ENCODE assay signal across 33 cellular contexts in the genomic region with DNA sequence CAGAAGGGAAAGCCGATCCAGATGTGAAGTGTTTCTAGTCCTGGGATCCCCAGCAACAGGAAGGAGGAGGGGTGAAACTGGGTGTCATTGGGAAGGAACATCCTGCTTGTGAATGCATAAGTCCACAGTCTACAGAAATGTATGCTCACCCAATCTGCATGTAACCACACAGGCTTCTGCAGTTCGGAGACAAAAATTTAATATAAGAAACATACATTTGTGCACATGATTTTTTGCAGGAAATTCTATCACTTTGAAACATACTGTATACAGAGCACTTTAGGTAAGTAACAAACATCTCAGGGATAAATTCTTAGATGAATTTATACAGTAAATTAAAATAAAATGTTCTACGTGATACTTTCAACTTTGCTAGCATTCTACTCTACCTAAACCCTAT. TPM values are rescaled to one million over a fixed set of nuclear protein-coding genes. Genes with fewer than 3 reads are reported as not detected.
"Had no signal": no experiment of that assay in that cellular context is flagged by ENCODE, and none has a peak within 500 bp of the region (broad histone marks: within the 10 kb centered on the region; RNA-seq: fewer than 3 reads in every experiment).

A gene (minus strand): TSS at position 101 of the 400 bp plus-strand sequence. CDS start 0 bp downstream, at position 101.

- H3K4me1 Mint-ChIP-seq: stimulated activated effector memory CD8-positive, alpha-beta T cell treated with anti-CD3 and anti-CD28 coated beads, Interleukin-12 subunit alpha, Interleukin-12 subunit beta, amount 100 ng/mL, for 72 hours; stimulated activated memory B cell treated with anti-CD40 and anti-IgM and Interleukin-4, amounts not matched to agents 10 μg/mL and 1 μg/mL and 100 μg/mL, for 72 hours; stimulated activated naive B cell treated with anti-CD40 and anti-IgM and Interleukin-4, amounts not matched to agents 10 μg/mL and 1 μg/mL and 100 μg/mL, for 72 hours; stimulated activated naive CD8-positive, alpha-beta T cell treated with anti-CD3 and anti-CD28 coated beads, Interleukin-15, amount 100 ng/mL, for 72 hours had no signal

- H3K4me3 ChIP-seq: stomach, suprapubic skin, testis, thyroid gland, tibial artery, tibial nerve, transverse colon, upper lobe of left lung, upper lobe of right lung, vagina had no signal

- DNase-seq: stimulated activated CD4-positive, alpha-beta T cell treated with anti-CD3 and anti-CD28 coated beads, Interleukin-2, amount 100 ng/mL, for 24 hours; stimulated activated CD4-positive, alpha-beta T cell treated with anti-CD3 and anti-CD28 coated beads, Interleukin-2, amount 100 ng/mL, for 48 hours; stimulated activated CD4-positive, alpha-beta T cell treated with anti-CD3 and anti-CD28 coated beads, Interleukin-4, amount 100 ng/mL, for 1 hour; stimulated activated CD4-positive, alpha-beta T cell treated with anti-CD3 and anti-CD28 coated beads, Interleukin-4, amount 100 ng/mL, for 24 hours; stimulated activated CD4-positive, alpha-beta T cell treated with anti-CD3 and anti-CD28 coated beads, Interleukin-4, amount 100 ng/mL, for 4 hours; stimulated activated CD8-positive, alpha-beta memory T cell treated with anti-CD3 and anti-CD28 coated beads, Interleukin-4, amount 100 ng/mL, for 48 hours; stimulated activated naive B cell treated with anti-CD40 and anti-IgM and Interleukin-4, amounts not matched to agents 10 μg/mL and 1 μg/mL and 100 μg/mL, for 72 hours; stimulated activated naive CD4-positive, alpha-beta T cell; stimulated activated naive CD4-positive, alpha-beta T cell treated with Interleukin-2 at 50 U/mL for 16 hours; stimulated activated naive CD8-positive, alpha-beta T cell treated with anti-CD3 and anti-CD28 coated beads, Interleukin-15, amount 100 ng/mL, for 72 hours; stimulated activated naive CD8-positive, alpha-beta T cell treated with anti-CD3 and anti-CD28 coated beads, Interleukin-15, Interleukin-2, amounts not matched to agents 100 U/mL and 50 U/mL, for 24 hours; stomach; substantia nigra; testis; thyroid gland; tibial artery; transverse colon; trophoblast cell; upper lobe of left lung; upper lobe of right lung had no signal

- H3K27me3 ChIP-seq: stomach, suprapubic skin, testis, thyroid gland, tibial artery, tibial nerve, transverse colon, upper lobe of left lung, upper lobe of right lung, vagina had no signal

- H3K27ac Mint-ChIP-seq: stimulated activated effector memory CD8-positive, alpha-beta T cell treated with anti-CD3 and anti-CD28 coated beads, Interleukin-12 subunit alpha, Interleukin-12 subunit beta, amount 100 ng/mL, for 72 hours; stimulated activated memory B cell treated with anti-CD40 and anti-IgM and Interleukin-4, amounts not matched to agents 10 μg/mL and 1 μg/mL and 100 μg/mL, for 72 hours; stimulated activated naive B cell treated with anti-CD40 and anti-IgM and Interleukin-4, amounts not matched to agents 10 μg/mL and 1 μg/mL and 100 μg/mL, for 72 hours; stimulated activated naive CD8-positive, alpha-beta T cell treated with anti-CD3 and anti-CD28 coated beads, Interleukin-15, amount 100 ng/mL, for 72 hours; stimulated activated naive CD8-positive, alpha-beta T cell treated with anti-CD3 and anti-CD28 coated beads, Interleukin-15, Interleukin-2, amounts not matched to agents 100 ng/mL and 50 ng/mL, for 24 hours; type B pancreatic cell had no signal

- FAIRE-seq: urothelium cell line had no signal

- H3K36me3 Mint-ChIP-seq: stimulated activated effector memory CD8-positive, alpha-beta T cell treated with anti-CD3 and anti-CD28 coated beads, Interleukin-12 subunit alpha, Interleukin-12 subunit beta, amount 100 ng/mL, for 72 hours; stimulated activated memory B cell treated with anti-CD40 and anti-IgM and Interleukin-4, amounts not matched to agents 10 μg/mL and 1 μg/mL and 100 μg/mL, for 72 hours; stimulated activated naive B cell treated with anti-CD40 and anti-IgM and Interleukin-4, amounts not matched to agents 10 μg/mL and 1 μg/mL and 100 μg/mL, for 72 hours; type B pancreatic cell had no signal

- ATAC-seq: stimulated activated effector memory CD8-positive, alpha-beta T cell treated with anti-CD3 and anti-CD28 coated beads, Interleukin-12 subunit alpha, Interleukin-12 subunit beta, amount 100 ng/mL, for 72 hours; stimulated activated naive B cell treated with anti-CD40 and anti-IgM and Interleukin-4, amounts not matched to agents 10 μg/mL and 1 μg/mL and 100 μg/mL, for 72 hours; stimulated activated naive CD8-positive, alpha-beta T cell treated with anti-CD3 and anti-CD28 coated beads, Interleukin-15, amount 100 ng/mL, for 72 hours; stimulated activated naive CD8-positive, alpha-beta T cell treated with anti-CD3 and anti-CD28 coated beads, Interleukin-15, Interleukin-2, amounts not matched to agents 100 U/mL and 50 U/mL, for 24 hours; upper lobe of right lung had no signal

- H3K4me1 ChIP-seq: stomach, suprapubic skin, testis, thyroid gland, tibial artery, tibial nerve, transverse colon, upper lobe of left lung, upper lobe of right lung, vagina had no signal

- H3K9me3 Mint-ChIP-seq: stimulated activated effector memory CD8-positive, alpha-beta T cell treated with anti-CD3 and anti-CD28 coated beads, Interleukin-12 subunit alpha, Interleukin-12 subunit beta, amount 100 ng/mL, for 72 hours; type B pancreatic cell had no signal

- H3K9me3 ChIP-seq: stomach, suprapubic skin, testis, thyroid gland, tibial artery, tibial nerve, transverse colon, upper lobe of left lung, upper lobe of right lung, vagina had no signal

- H3K27me3 Mint-ChIP-seq: type B pancreatic cell had no signal

- H3K36me3 ChIP-seq: stomach, suprapubic skin, thyroid gland, tibial artery, tibial nerve, transverse colon, upper lobe of left lung, upper lobe of right lung, vagina had no signal

- H3K4me3 Mint-ChIP-seq: stimulated activated effector memory CD8-positive, alpha-beta T cell treated with anti-CD3 and anti-CD28 coated beads, Interleukin-12 subunit alpha, Interleukin-12 subunit beta, amount 100 ng/mL, for 72 hours; stimulated activated memory B cell treated with anti-CD40 and anti-IgM and Interleukin-4, amounts not matched to agents 10 μg/mL and 1 μg/mL and 100 μg/mL, for 72 hours; stimulated activated naive B cell treated with anti-CD40 and anti-IgM and Interleukin-4, amounts not matched to agents 10 μg/mL and 1 μg/mL and 100 μg/mL, for 72 hours; stimulated activated naive CD8-positive, alpha-beta T cell treated with anti-CD3 and anti-CD28 coated beads, Interleukin-15, amount 100 ng/mL, for 72 hours; stimulated activated naive CD8-positive, alpha-beta T cell treated with anti-CD3 and anti-CD28 coated beads, Interleukin-15, Interleukin-2, amounts not matched to agents 100 ng/mL and 50 ng/mL, for 24 hours; type B pancreatic cell had no signal

- H3K27ac ChIP-seq: stomach, suprapubic skin, testis, thyroid gland, tibial artery, tibial nerve, transverse colon, upper lobe of left lung, upper lobe of right lung, vagina had no signal

RNA-seq across cellular contexts. Expression of the gene that starts here (rescaled TPM):
- total RNA-seq: stomach, subcutaneous adipose tissue, suprapubic skin, temporal lobe, thyroid gland, tibial nerve, transverse colon, upper lobe of left lung, upper lobe of right lung, ureter, urinary bladder, vagina had no signal
- polyA plus RNA-seq: stomach, thymus, urinary bladder had no signal
